In the genomic region with DNA sequence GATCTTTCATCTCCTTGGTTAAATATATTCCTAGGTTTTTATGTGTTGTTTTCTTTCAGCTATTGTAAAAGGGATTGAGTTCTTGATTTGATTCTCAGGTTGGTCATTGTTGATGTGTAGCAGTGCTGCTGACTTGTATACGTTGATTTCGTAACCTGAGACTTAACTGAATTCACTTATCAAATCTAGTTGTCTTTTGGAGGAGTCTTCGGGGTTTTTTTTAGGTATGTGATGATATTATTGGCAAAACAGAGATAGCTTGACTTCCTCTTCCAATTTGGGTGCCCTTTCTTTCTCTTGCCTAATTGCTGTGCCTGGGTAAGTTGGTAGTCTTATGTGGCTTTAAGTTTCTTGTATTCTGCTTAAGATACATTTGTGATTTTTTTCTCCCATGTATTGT, we compare ENCODE assay signal across 16 cellular contexts. TPM values are rescaled to one million over a fixed set of nuclear protein-coding genes. Genes with fewer than 3 reads are reported as not detected.
DNase-seq lines count a peak whose midpoint lies in the region; ATAC-seq and FAIRE-seq lines count a peak whose summit lies in the region.
"Had no signal": no experiment of that assay in that cellular context is flagged by ENCODE, and none has a peak within 500 bp of the region (broad histone marks: within the 10 kb centered on the region; RNA-seq: fewer than 3 reads in every experiment).

No MANE protein-coding gene starts in this region.

- intact Hi-C loops in activated naive CD4-positive, alpha-beta T cell treated with anti-CD3 and anti-CD28 coated beads for 36 hours (cut with micrococcal nuclease): no loop called here
- intact Hi-C loops in activated T-helper 1 cell treated with anti-CD3 and anti-CD28 coated beads, Interleukin-12 subunit alpha, Interleukin-12 subunit beta, Interleukin-2, Interleukin-4 antibody, amounts not matched to agents 30 ng/mL and 10 ng/mL and 1 ng/mL, durations not matched to agents 14 hours and 24 hours and 36 hours (cut with micrococcal nuclease): no loop called here

- H3K4me3 Mint-ChIP-seq in activated naive CD4-positive, alpha-beta T cell treated with anti-CD3 and anti-CD28 coated beads for 36 hours: no peak overlapping the region
- no peak overlapping the region for H3K4me3 Mint-ChIP-seq in activated T-helper 1 cell treated with anti-CD3 and anti-CD28 coated beads, Interleukin-12 subunit alpha, Interleukin-12 subunit beta, Interleukin-2, Interleukin-4 antibody, amounts not matched to agents 30 ng/mL and 10 ng/mL and 1 ng/mL, durations not matched to agents 14 hours and 24 hours and 36 hours
- H3K4me3 Mint-ChIP-seq in stimulated activated naive B cell treated with anti-CD40 and anti-IgM and Interleukin-4, amounts not matched to agents 10 μg/mL and 1 μg/mL and 100 μg/mL, for 72 hours: no peak overlapping the region
- H3K4me3 Mint-ChIP-seq: dendritic cell treated with granulocyte-macrophage colony-stimulating factor and Interleukin-4, amounts not matched to agents 40 ng/mL and 50 ng/mL, for 4 days had no signal

- CTCF ChIA-PET in activated naive CD4-positive, alpha-beta T cell treated with anti-CD3 and anti-CD28 coated beads for 36 hours (lab: Charles Lee): interaction anchor here (0.6 to 1.8 kb wide), 4 partner anchors 9 to 53 kb away, joined by 4 to 10 read pairs (median 4); a partner anchor contains a TSS

- no peaks in the 10 kb centered on the region for H3K36me3 Mint-ChIP-seq in activated naive CD4-positive, alpha-beta T cell treated with anti-CD3 and anti-CD28 coated beads for 36 hours (ENCODE audit: low read depth)
- H3K36me3 Mint-ChIP-seq in activated T-helper 1 cell treated with anti-CD3 and anti-CD28 coated beads, Interleukin-12 subunit alpha, Interleukin-12 subunit beta, Interleukin-2, Interleukin-4 antibody, amounts not matched to agents 30 ng/mL and 10 ng/mL and 1 ng/mL, durations not matched to agents 14 hours and 24 hours and 36 hours (ENCODE audit: low read depth): peaks cover 9% of the 10 kb centered on the region
- peaks cover 2 to 10% of the 10 kb centered on the region in 2 donors for H3K36me3 Mint-ChIP-seq in stimulated activated naive B cell treated with anti-CD40 and anti-IgM and Interleukin-4, amounts not matched to agents 10 μg/mL and 1 μg/mL and 100 μg/mL, for 72 hours

- H3K9me3 Mint-ChIP-seq in activated naive CD4-positive, alpha-beta T cell treated with anti-CD3 and anti-CD28 coated beads for 36 hours: no peaks in the 10 kb centered on the region
- H3K9me3 Mint-ChIP-seq in activated T-helper 1 cell treated with anti-CD3 and anti-CD28 coated beads, Interleukin-12 subunit alpha, Interleukin-12 subunit beta, Interleukin-2, Interleukin-4 antibody, amounts not matched to agents 30 ng/mL and 10 ng/mL and 1 ng/mL, durations not matched to agents 14 hours and 24 hours and 36 hours: no peaks in the 10 kb centered on the region
- no peaks in the 10 kb centered on the region for H3K9me3 Mint-ChIP-seq in stimulated activated naive B cell treated with anti-CD40 and anti-IgM and Interleukin-4, amounts not matched to agents 10 μg/mL and 1 μg/mL and 100 μg/mL, for 72 hours
- H3K9me3 Mint-ChIP-seq: dendritic cell treated with granulocyte-macrophage colony-stimulating factor and Interleukin-4, amounts not matched to agents 40 ng/mL and 50 ng/mL, for 4 days had no signal

- no peak for FAIRE-seq in RCC 7860 (lab: Jason Lieb, UNC)
- FAIRE-seq: pancreas, small intestine had no signal

- no peak for ATAC-seq in stimulated activated naive B cell treated with anti-CD40 and anti-IgM and Interleukin-4, amounts not matched to agents 10 μg/mL and 1 μg/mL and 100 μg/mL, for 72 hours (replicated peaks)
- no peak for ATAC-seq in HG03521 (IDR thresholded peaks at IDR 0.05; ENCODE audit: unreplicated experiment)
- ATAC-seq: esophagus mucosa, heart left ventricle, pancreas had no signal

- H3K27ac Mint-ChIP-seq in activated naive CD4-positive, alpha-beta T cell treated with anti-CD3 and anti-CD28 coated beads for 36 hours: peak overlapping the region; percentile 6
- peak overlapping the region; percentile 15 for H3K27ac Mint-ChIP-seq in activated T-helper 1 cell treated with anti-CD3 and anti-CD28 coated beads, Interleukin-12 subunit alpha, Interleukin-12 subunit beta, Interleukin-2, Interleukin-4 antibody, amounts not matched to agents 30 ng/mL and 10 ng/mL and 1 ng/mL, durations not matched to agents 14 hours and 24 hours and 36 hours
- H3K27ac Mint-ChIP-seq in stimulated activated naive B cell treated with anti-CD40 and anti-IgM and Interleukin-4, amounts not matched to agents 10 μg/mL and 1 μg/mL and 100 μg/mL, for 72 hours: peak overlapping the region; percentile 56

- H3K27me3 Mint-ChIP-seq in activated naive CD4-positive, alpha-beta T cell treated with anti-CD3 and anti-CD28 coated beads for 36 hours (ENCODE audit: low read depth): no peaks in the 10 kb centered on the region
- no peaks in the 10 kb centered on the region for H3K27me3 Mint-ChIP-seq in activated T-helper 1 cell treated with anti-CD3 and anti-CD28 coated beads, Interleukin-12 subunit alpha, Interleukin-12 subunit beta, Interleukin-2, Interleukin-4 antibody, amounts not matched to agents 30 ng/mL and 10 ng/mL and 1 ng/mL, durations not matched to agents 14 hours and 24 hours and 36 hours (ENCODE audit: insufficient read depth)
- H3K27me3 Mint-ChIP-seq in stimulated activated naive B cell treated with anti-CD40 and anti-IgM and Interleukin-4, amounts not matched to agents 10 μg/mL and 1 μg/mL and 100 μg/mL, for 72 hours: no peaks in the 10 kb centered on the region
- H3K27me3 Mint-ChIP-seq: dendritic cell treated with granulocyte-macrophage colony-stimulating factor and Interleukin-4, amounts not matched to agents 40 ng/mL and 50 ng/mL, for 4 days had no signal

- in situ Hi-C loops in ACHN (cut with HindIII; ENCODE audit: low pct_ligation_motif_present, low pct_unique_long_range_greater_than_20kb, low sequenced_read_pairs): no loop called here

- DNase-seq in activated naive CD4-positive, alpha-beta T cell treated with anti-CD3 and anti-CD28 coated beads for 36 hours: no peak
- DNase-seq in activated naive CD4-positive, alpha-beta T cell treated with anti-CD3 and anti-CD28 coated beads, Interleukin-2, amount 50 U/mL, for 16 hours: no peak
- DNase-seq in NAMALWA (ENCODE audit: low spot score): peak; percentile 28
- no peak for DNase-seq in activated T-helper 1 cell treated with anti-CD3 and anti-CD28 coated beads, Interleukin-12 subunit alpha, Interleukin-12 subunit beta, Interleukin-2, Interleukin-4 antibody, amounts not matched to agents 30 ng/mL and 10 ng/mL and 1 ng/mL, durations not matched to agents 14 hours and 24 hours and 36 hours (ENCODE audit: low spot score)
- DNase-seq in stimulated activated naive B cell treated with anti-CD40 and anti-IgM and Interleukin-4, amounts not matched to agents 10 μg/mL and 1 μg/mL and 100 μg/mL, for 72 hours: no peak
- no peak for DNase-seq in RCC 7860 (ENCODE audit: low spot score)
- DNase-seq in ACHN: no peak
- DNase-seq: activated T-cell treated with anti-CD3 and anti-CD28 coated beads for 4 hours, heart left ventricle, NCI-H2081, NCI-H82, pancreas, small intestine had no signal

- peaks cover 49% of the 10 kb centered on the region for H3K4me1 Mint-ChIP-seq in activated naive CD4-positive, alpha-beta T cell treated with anti-CD3 and anti-CD28 coated beads for 36 hours (ENCODE audit: low read depth)
- peaks cover 37% of the 10 kb centered on the region for H3K4me1 Mint-ChIP-seq in activated T-helper 1 cell treated with anti-CD3 and anti-CD28 coated beads, Interleukin-12 subunit alpha, Interleukin-12 subunit beta, Interleukin-2, Interleukin-4 antibody, amounts not matched to agents 30 ng/mL and 10 ng/mL and 1 ng/mL, durations not matched to agents 14 hours and 24 hours and 36 hours (ENCODE audit: low read depth)
- H3K4me1 Mint-ChIP-seq in stimulated activated naive B cell treated with anti-CD40 and anti-IgM and Interleukin-4, amounts not matched to agents 10 μg/mL and 1 μg/mL and 100 μg/mL, for 72 hours: peaks cover 24% of the 10 kb centered on the region in 2 donors

RNA-seq across cellular contexts. Expression of a gene that starts 52.8 kb away (rescaled TPM):
- 10 to 100 TPM; 25.3 to 25.7 TPM for total RNA-seq in activated naive CD4-positive, alpha-beta T cell treated with anti-CD3 and anti-CD28 coated beads for 36 hours
- total RNA-seq in activated T-helper 1 cell treated with anti-CD3 and anti-CD28 coated beads, Interleukin-12 subunit alpha, Interleukin-12 subunit beta, Interleukin-2, Interleukin-4 antibody, amounts not matched to agents 30 ng/mL and 10 ng/mL and 1 ng/mL, durations not matched to agents 14 hours and 24 hours and 36 hours: 38.1 and 39.9 TPM in 2 replicates

RNA-seq across cellular contexts. Expression of a gene that starts 57.9 kb away (rescaled TPM):
- 1 to 10 TPM; 8.0 to 8.4 TPM for total RNA-seq in activated naive CD4-positive, alpha-beta T cell treated with anti-CD3 and anti-CD28 coated beads for 36 hours
- 6.0 and 6.6 TPM in 2 replicates for total RNA-seq in activated T-helper 1 cell treated with anti-CD3 and anti-CD28 coated beads, Interleukin-12 subunit alpha, Interleukin-12 subunit beta, Interleukin-2, Interleukin-4 antibody, amounts not matched to agents 30 ng/mL and 10 ng/mL and 1 ng/mL, durations not matched to agents 14 hours and 24 hours and 36 hours

Comparison
In these comparisons a context has a peak if more than half of its experiments do, and no peak if none do; other contexts are left out.
1. H3K27ac Mint-ChIP-seq: peak in every context shown above with its lines; median percentile 56 in stimulated activated naive B cell treated with anti-CD40 and anti-IgM and Interleukin-4, amounts not matched to agents 10 μg/mL and 1 μg/mL and 100 μg/mL, for 72 hours; 15 in activated T-helper 1 cell treated with anti-CD3 and anti-CD28 coated beads, Interleukin-12 subunit alpha, Interleukin-12 subunit beta, Interleukin-2, Interleukin-4 antibody, amounts not matched to agents 30 ng/mL and 10 ng/mL and 1 ng/mL, durations not matched to agents 14 hours and 24 hours and 36 hours; 6 in activated naive CD4-positive, alpha-beta T cell treated with anti-CD3 and anti-CD28 coated beads for 36 hours.